17 cellular contexts compared by ENCODE assay signal in genomic region chr6:159615923-159616322, GRCh38.
"Had no signal": no experiment of that assay in that cellular context is flagged by ENCODE, and none has a peak within 500 bp of the region (broad histone marks: within the 10 kb centered on the region; RNA-seq: fewer than 3 reads in every experiment).

No MANE protein-coding gene starts in this region.

- H3K4me1 Mint-ChIP-seq: immature natural killer cell; naive B cell; stimulated activated memory B cell treated with anti-CD40 and anti-IgM and Interleukin-4, amounts not matched to agents 10 μg/mL and 1 μg/mL and 100 μg/mL, for 72 hours had no signal

- DNase-seq: cortex of kidney; dorsolateral prefrontal cortex; effector CD8-positive, alpha-beta T cell; immature natural killer cell; left ventricle myocardium inferior; mesenchymal stem cell; midbrain; naive B cell; occipital lobe; pancreas; right lobe of liver; stimulated activated CD4-positive, alpha-beta T cell treated with anti-CD3 and anti-CD28 coated beads, Interleukin-4, amount 100 ng/mL, for 1 hour; testis; upper lobe of right lung had no signal

- H3K27ac Mint-ChIP-seq: immature natural killer cell; naive B cell; nephron; stimulated activated memory B cell treated with anti-CD40 and anti-IgM and Interleukin-4, amounts not matched to agents 10 μg/mL and 1 μg/mL and 100 μg/mL, for 72 hours; stimulated activated naive CD8-positive, alpha-beta T cell treated with anti-CD3 and anti-CD28 coated beads, Interleukin-15, Interleukin-2, amounts not matched to agents 100 ng/mL and 50 ng/mL, for 24 hours had no signal

- H3K4me3 Mint-ChIP-seq: immature natural killer cell; naive B cell; nephron; stimulated activated memory B cell treated with anti-CD40 and anti-IgM and Interleukin-4, amounts not matched to agents 10 μg/mL and 1 μg/mL and 100 μg/mL, for 72 hours; stimulated activated naive CD8-positive, alpha-beta T cell treated with anti-CD3 and anti-CD28 coated beads, Interleukin-15, Interleukin-2, amounts not matched to agents 100 ng/mL and 50 ng/mL, for 24 hours had no signal

- H3K27me3 Mint-ChIP-seq: stimulated activated naive CD8-positive, alpha-beta T cell treated with anti-CD3 and anti-CD28 coated beads, Interleukin-15, Interleukin-2, amounts not matched to agents 100 ng/mL and 50 ng/mL, for 24 hours had no signal
